ENCODE assay signal across 2 cellular contexts in genomic region chr7:106872763-106873162, GRCh38.
TF ChIP-seq lines count a peak whose summit lies in the region.

No MANE protein-coding gene starts in this region.

TF ChIP-seq in HepG2, 621 proteins besides CTCF, POLR2A, EP300 and RAD21:
- TF ChIP-seq NR1H2 (CRISPR knock-in tag; IDR thresholded peaks at IDR 0.05; ENCODE audit: borderline replicate concordance, low read depth) (no peak), PLRG1 (conservative IDR thresholded peaks at IDR 0.05) (no peak), CREB1 (IDR thresholded peaks at IDR 0.05) (peak; percentile 89), CREB1 (CRISPR knock-in tag; IDR thresholded peaks at IDR 0.05) (no peak), ZNF605 (CRISPR knock-in tag; IDR thresholded peaks at IDR 0.05) (no peak), ATF7 (IDR thresholded peaks at IDR 0.05) (peak; percentile 94), ATF7 (CRISPR knock-in tag; IDR thresholded peaks at IDR 0.05) (no peak), AHR (CRISPR knock-in tag; IDR thresholded peaks at IDR 0.05) (no peak), GATAD2A (CRISPR knock-in tag; IDR thresholded peaks at IDR 0.05) (no peak), MZF1 (CRISPR knock-in tag; IDR thresholded peaks at IDR 0.05; ENCODE audit: borderline replicate concordance) (no peak)
- TF ChIP-seq, protein P1, sequence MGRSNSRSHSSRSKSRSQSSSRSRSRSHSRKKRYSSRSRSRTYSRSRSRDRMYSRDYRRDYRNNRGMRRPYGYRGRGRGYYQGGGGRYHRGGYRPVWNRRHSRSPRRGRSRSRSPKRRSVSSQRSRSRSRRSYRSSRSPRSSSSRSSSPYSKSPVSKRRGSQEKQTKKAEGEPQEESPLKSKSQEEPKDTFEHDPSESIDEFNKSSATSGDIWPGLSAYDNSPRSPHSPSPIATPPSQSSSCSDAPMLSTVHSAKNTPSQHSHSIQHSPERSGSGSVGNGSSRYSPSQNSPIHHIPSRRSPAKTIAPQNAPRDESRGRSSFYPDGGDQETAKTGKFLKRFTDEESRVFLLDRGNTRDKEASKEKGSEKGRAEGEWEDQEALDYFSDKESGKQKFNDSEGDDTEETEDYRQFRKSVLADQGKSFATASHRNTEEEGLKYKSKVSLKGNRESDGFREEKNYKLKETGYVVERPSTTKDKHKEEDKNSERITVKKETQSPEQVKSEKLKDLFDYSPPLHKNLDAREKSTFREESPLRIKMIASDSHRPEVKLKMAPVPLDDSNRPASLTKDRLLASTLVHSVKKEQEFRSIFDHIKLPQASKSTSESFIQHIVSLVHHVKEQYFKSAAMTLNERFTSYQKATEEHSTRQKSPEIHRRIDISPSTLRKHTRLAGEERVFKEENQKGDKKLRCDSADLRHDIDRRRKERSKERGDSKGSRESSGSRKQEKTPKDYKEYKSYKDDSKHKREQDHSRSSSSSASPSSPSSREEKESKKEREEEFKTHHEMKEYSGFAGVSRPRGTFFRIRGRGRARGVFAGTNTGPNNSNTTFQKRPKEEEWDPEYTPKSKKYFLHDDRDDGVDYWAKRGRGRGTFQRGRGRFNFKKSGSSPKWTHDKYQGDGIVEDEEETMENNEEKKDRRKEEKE (IDR thresholded peaks at IDR 0.05) = no peak

TF ChIP-seq in K562, 482 proteins besides CTCF, POLR2A, EP300 and RAD21:
- TF ChIP-seq TRIM24 (IDR thresholded peaks at IDR 0.05) = no peak
- peak; percentile 50; the same call in 1 of the 2 replicates for TF ChIP-seq FOXJ2 (tag; IDR thresholded peaks at IDR 0.05)
- TF ChIP-seq MEF2D (tag; conservative IDR thresholded peaks at IDR 0.05; ENCODE audit: low read depth) = 0 out of 2 replicates have a peak, but pooled peaks have one; percentile 30
- TF ChIP-seq ATF7 (IDR thresholded peaks at IDR 0.05) = peak; percentile 22; the same call in 1 of the 2 replicates
- TF ChIP-seq ATF1 (CRISPR knock-in tag; IDR thresholded peaks at IDR 0.05) = no peak
- 0 out of 2 replicates have a peak, but pooled peaks have one; percentile 29 for TF ChIP-seq ATF1 (tag; IDR thresholded peaks at IDR 0.05)
TF ChIP-seq in K562: peak in this region for 4.
